10 cellular contexts compared by ENCODE assay signal in the genomic region with DNA sequence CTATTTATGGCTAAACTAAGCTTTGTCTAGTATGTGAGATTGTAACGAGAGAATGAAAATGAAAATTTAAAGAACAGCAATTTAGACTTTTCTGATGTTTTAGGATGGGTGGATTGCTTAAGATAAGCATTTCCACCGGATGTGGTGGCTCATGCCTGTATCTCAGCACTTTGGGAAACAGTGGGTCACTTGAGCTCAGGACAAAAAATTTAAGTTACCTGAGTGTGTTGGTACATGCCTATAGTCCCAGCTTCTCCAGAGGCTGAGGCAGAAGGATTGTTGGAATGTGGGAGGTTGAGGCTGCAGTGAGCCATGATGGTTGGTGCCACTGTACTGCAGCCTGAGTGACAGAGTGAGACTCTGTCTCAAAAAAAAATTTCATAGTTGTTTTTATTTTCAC. TPM values are rescaled to one million over a fixed set of nuclear protein-coding genes. Genes with fewer than 3 reads are reported as not detected.
DNase-seq lines count a peak whose midpoint lies in the region; ATAC-seq and TF ChIP-seq lines count a peak whose summit lies in the region.
"Had no signal": no experiment of that assay in that cellular context is flagged by ENCODE, and none has a peak within 500 bp of the region (broad histone marks: within the 10 kb centered on the region; RNA-seq: fewer than 3 reads in every experiment).

No MANE protein-coding gene starts in this region.

- peak overlapping the region; percentile 26 for H3K9ac ChIP-seq in smooth muscle cell (ENCODE audit: low read depth)

- H3K9me3 ChIP-seq in smooth muscle cell (replicated peaks; ENCODE audit: low read depth) = no peaks in the 10 kb centered on the region

- H3K36me3 ChIP-seq in smooth muscle cell (ENCODE audit: low read depth) = no peaks in the 10 kb centered on the region

- peaks cover 29% of the 10 kb centered on the region for H3K4me1 ChIP-seq in smooth muscle cell (ENCODE audit: low read depth)

- H3K27me3 ChIP-seq in smooth muscle cell (ENCODE audit: low read depth) = no peaks in the 10 kb centered on the region

- POLR2A ChIA-PET in T-cell (lab: Charles Lee) = interaction anchor here (0.5 to 1.0 kb wide), 3 partner anchors 8 to 23 kb away, joined by 5 read pairs; no protein-coding TSS in a partner anchor

- 65% methylated on average over 2 of the region's 2 CpGs for WGBS in smooth muscle cell (ENCODE audit: low lambda C conversion rate)

- H2AFZ ChIP-seq in smooth muscle cell (ENCODE audit: low read depth) = no peak overlapping the region

- H3F3A ChIP-seq in smooth muscle cell (ENCODE audit: low read depth) = peaks cover 5% of the 10 kb centered on the region

- H4K20me1 ChIP-seq in smooth muscle cell (ENCODE audit: low read depth) = peaks cover 77% of the 10 kb centered on the region

- intact Hi-C loops in activated naive CD4-positive, alpha-beta T cell treated with anti-CD3 and anti-CD28 coated beads for 36 hours (cut with micrococcal nuclease) = loop anchor here (2.0 kb wide), 1 partner anchor 13 kb away; no protein-coding TSS in a partner anchor

- peaks cover 45% of the 10 kb centered on the region for H3K36me3 Mint-ChIP-seq in activated naive CD4-positive, alpha-beta T cell treated with anti-CD3 and anti-CD28 coated beads for 36 hours (ENCODE audit: low read depth)
- H3K36me3 Mint-ChIP-seq in T-cell = peaks cover 41% of the 10 kb centered on the region

- CTCF ChIA-PET in activated naive CD4-positive, alpha-beta T cell treated with anti-CD3 and anti-CD28 coated beads for 36 hours (lab: Charles Lee) = interaction anchor here (0.7 to 3.7 kb wide), 3 partner anchors 56 to 86 kb away, joined by 3 to 18 read pairs (median 4); no protein-coding TSS in a partner anchor
- CTCF ChIA-PET in T-cell (lab: Charles Lee) = interaction anchor here (0.5 to 5.2 kb wide), 9 partner anchors 10 to 333 kb away, joined by 3 to 30 read pairs (median 3); no protein-coding TSS in a partner anchor

- no peak for ATAC-seq in T-cell (replicated peaks in 1 of 4)
- ATAC-seq in HG03469 (IDR thresholded peaks at IDR 0.05; ENCODE audit: unreplicated experiment) = no peak
- ATAC-seq in HG02678 (IDR thresholded peaks at IDR 0.05; ENCODE audit: unreplicated experiment) = no peak

- H3K79me2 ChIP-seq in smooth muscle cell (ENCODE audit: low read depth) = no peaks in the 10 kb centered on the region

- H3K27ac Mint-ChIP-seq in activated naive CD4-positive, alpha-beta T cell treated with anti-CD3 and anti-CD28 coated beads for 36 hours = peak overlapping the region; percentile 73
- H3K27ac Mint-ChIP-seq in T-cell = peak overlapping the region; percentile 73 to 90

- no peaks in the 10 kb centered on the region for H3K9me3 Mint-ChIP-seq in activated naive CD4-positive, alpha-beta T cell treated with anti-CD3 and anti-CD28 coated beads for 36 hours
- no peaks in the 10 kb centered on the region for H3K9me3 Mint-ChIP-seq in T-cell

- peak overlapping the region; percentile 99 for H3K4me3 ChIP-seq in smooth muscle cell

- H3K27ac ChIP-seq in epithelial cell of prostate (peak overlapping the region; percentile 20), smooth muscle cell (ENCODE audit: low read depth) (peak overlapping the region; percentile 97)

- peak overlapping the region; percentile 99 for H3K4me2 ChIP-seq in smooth muscle cell

- peaks cover 61% of the 10 kb centered on the region for H3K4me1 Mint-ChIP-seq in activated naive CD4-positive, alpha-beta T cell treated with anti-CD3 and anti-CD28 coated beads for 36 hours (ENCODE audit: low read depth)
- peaks cover 69 to 76% (median 71%) of the 10 kb centered on the region in 3 donors for H3K4me1 Mint-ChIP-seq in T-cell

- DNase-seq in activated naive CD4-positive, alpha-beta T cell treated with anti-CD3 and anti-CD28 coated beads for 36 hours = peak; percentile 25
- DNase-seq in activated naive CD4-positive, alpha-beta T cell treated with anti-CD3 and anti-CD28 coated beads, Interleukin-2, amount 50 U/mL, for 16 hours = no peak
- DNase-seq in T-cell = peak in 2 of 34 experiments; percentile 9 to 11
- DNase-seq in epithelial cell of prostate (ENCODE audit: low read depth, low spot score) = no peak
- no peak for DNase-seq in smooth muscle cell (lab: John Stamatoyannopoulos, UW; ENCODE audit: unreplicated experiment)
- DNase-seq in NCI-H2227 (lab: John Stamatoyannopoulos, UW; ENCODE audit: unreplicated experiment) = no peak
- DNase-seq: NCI-H2107, T-helper 9 cell had no signal

- no peak for TF ChIP-seq CTCF in smooth muscle cell (IDR thresholded peaks at IDR 0.05; ENCODE audit: borderline replicate concordance, insufficient read depth, poor library complexity, severe bottlenecking)

- H3K27me3 Mint-ChIP-seq in activated naive CD4-positive, alpha-beta T cell treated with anti-CD3 and anti-CD28 coated beads for 36 hours (ENCODE audit: low read depth) = no peaks in the 10 kb centered on the region
- no peaks in the 10 kb centered on the region for H3K27me3 Mint-ChIP-seq in T-cell

- H3K4me3 Mint-ChIP-seq in activated naive CD4-positive, alpha-beta T cell treated with anti-CD3 and anti-CD28 coated beads for 36 hours = peak overlapping the region; percentile 48
- peak overlapping the region; percentile 77 to 89 (median 83) for H3K4me3 Mint-ChIP-seq in T-cell

RNA-seq across cellular contexts. Expression of a gene that starts 3.4 kb away (rescaled TPM):
- 10 to 100 TPM; 68.1 to 71.6 TPM for total RNA-seq in activated naive CD4-positive, alpha-beta T cell treated with anti-CD3 and anti-CD28 coated beads for 36 hours
- total RNA-seq in T-cell = 10 to 100 TPM; 53.3 to 70.6 (median 61.3) TPM
- total RNA-seq in smooth muscle cell = 52.2 and 84.1 TPM in 2 replicates
- 34.6 and 44.0 TPM in 2 replicates for polyA plus RNA-seq in smooth muscle cell
